In genomic region chr1:174008979-174009378, GRCh38 we compare ENCODE assay signal across 17 cellular contexts. TPM values are rescaled to one million over a fixed set of nuclear protein-coding genes. Genes with fewer than 3 reads are reported as not detected.
A peak's percentile ranks its signal among the peaks of the same experiment; 100 is the strongest.
DNase-seq lines count a peak whose midpoint lies in the region; ATAC-seq, FAIRE-seq and TF ChIP-seq lines count a peak whose summit lies in the region.
"Had no signal": no experiment of that assay in that cellular context is flagged by ENCODE, and none has a peak within 500 bp of the region (broad histone marks: within the 10 kb centered on the region; RNA-seq: fewer than 3 reads in every experiment).

No MANE protein-coding gene starts in this region.

- no peak overlapping the region for H2AK5ac ChIP-seq in H9 (ENCODE audit: insufficient read length, low read length)

- BruUV-seq in MCF 10A (replicated peaks; lab: Mats Ljungman, UMichigan): no TSS peak

- H2BK5ac ChIP-seq in H9 (ENCODE audit: insufficient read length, low read length): no peak overlapping the region

- H3K14ac ChIP-seq in H9 (ENCODE audit: insufficient read depth, low read length): no peak overlapping the region

- H3K4me2 ChIP-seq in H9 (ENCODE audit: insufficient read depth, insufficient read length, low read length): no peak overlapping the region
- H3K4me2 ChIP-seq: PC-9 had no signal

- no peak for FAIRE-seq in GM12891 (lab: Jason Lieb, UNC)
- FAIRE-seq: G401.6, GM18507 had no signal

- H2BK12ac ChIP-seq in H9 (ENCODE audit: insufficient read length, low read depth, low read length): no peak overlapping the region

- no peak overlapping the region for H2BK15ac ChIP-seq in H9 (ENCODE audit: low read depth, low read length)

- H3K23ac ChIP-seq in H9 (ENCODE audit: insufficient read length, low read depth, low read length): no peak overlapping the region

- H4K5ac ChIP-seq in H9 (ENCODE audit: insufficient read length, low read depth, low read length): no peak overlapping the region

- H3K4me1 ChIP-seq in psoas muscle (peaks cover 42% of the 10 kb centered on the region), H9 (ENCODE audit: insufficient read depth, low read length) (no peaks in the 10 kb centered on the region)

- H3K4me3 Mint-ChIP-seq in endothelial cell (ENCODE audit: unreplicated experiment): no peak overlapping the region
- no peak overlapping the region for H3K4me3 Mint-ChIP-seq in MCF 10A (ENCODE audit: unreplicated experiment)
- H3K4me3 Mint-ChIP-seq in H9: no peak overlapping the region
- H3K4me3 Mint-ChIP-seq: endodermal cell, T-cell had no signal

- TF ChIP-seq CTCF in endothelial cell (IDR thresholded peaks at IDR 0.05; ENCODE audit: unreplicated experiment) (no peak), psoas muscle (IDR thresholded peaks at IDR 0.05) (no peak), MCF 10A (IDR thresholded peaks at IDR 0.05; ENCODE audit: unreplicated experiment) (no peak), H9 (conservative IDR thresholded peaks at IDR 0.05) (no peak)

- H3K79me1 ChIP-seq in H9 (ENCODE audit: insufficient read depth, low read depth, low read length, poor library complexity, severe bottlenecking): peaks cover 11% of the 10 kb centered on the region

- peaks cover 8% of the 10 kb centered on the region for H3K4me1 Mint-ChIP-seq in endothelial cell (ENCODE audit: unreplicated experiment)
- H3K4me1 Mint-ChIP-seq in MCF 10A (ENCODE audit: insufficient read depth, unreplicated experiment): peaks cover 23% of the 10 kb centered on the region
- 0 out of 4 replicates have a peak, but pooled peaks cover 0 to 2% of the 10 kb centered on the region in 2 experiments for H3K4me1 Mint-ChIP-seq in H9
- H3K4me1 Mint-ChIP-seq: endodermal cell had no signal

- no peaks in the 10 kb centered on the region for H3K27me3 ChIP-seq in psoas muscle (ENCODE audit: insufficient read depth in 3 of 3, low read length in 2 of 3)
- no peaks in the 10 kb centered on the region for H3K27me3 ChIP-seq in H9 (ENCODE audit: insufficient read depth, low read length)
- H3K27me3 ChIP-seq: cardiac muscle cell had no signal

- no peak overlapping the region for H3K4me3 ChIP-seq in psoas muscle
- H3K4me3 ChIP-seq: cardiac muscle cell, PC-9 had no signal

- H3K9ac ChIP-seq in H9 (ENCODE audit: extremely low read depth, insufficient read length, low read length): no peak overlapping the region

- no peak overlapping the region for H3K56ac ChIP-seq in H9 (ENCODE audit: insufficient read length, low read depth, low read length)

- POLR2A ChIA-PET in MCF 10A (lab: Yijun Ruan, JAX): interaction anchor here (0.7 to 2.3 kb wide), 3 partner anchors 10 to 150 kb away, joined by 3 to 7 read pairs (median 4); partner anchors contain the start of gene RABGAP1L

- no peaks in the 10 kb centered on the region for H4K20me1 ChIP-seq in H9 (ENCODE audit: control insufficient read depth, insufficient read depth, insufficient read length)

- no peaks in the 10 kb centered on the region for H3K23me2 ChIP-seq in H9 (ENCODE audit: insufficient read length, low read depth, low read length, poor library complexity, severe bottlenecking)

- ATAC-seq in psoas muscle: peak in 1 of 4 donors; percentile 2
- ATAC-seq: T-cell had no signal

- H2AFZ ChIP-seq in H9 (ENCODE audit: low read length): no peak overlapping the region
- H2AFZ ChIP-seq: PC-9 had no signal

- H3K9me3 ChIP-seq in psoas muscle (no peaks in the 10 kb centered on the region), H9 (ENCODE audit: control insufficient read depth, low read depth, low read length) (no peaks in the 10 kb centered on the region)

- WGBS in psoas muscle, 3 donors: 64 to 97% (median 82%) methylated on average over 1 of the region's 1 CpG
- WGBS in H9 (ENCODE audit: extremely low coverage, insufficient read length, low lambda C conversion rate): no CpG with 5 or more reads among the region's 1 CpG

- DNase-seq in GM12891 (ENCODE audit: insufficient read length, low spot score) (no peak), NOMO-1 treated with DMSO at 0.1 percent for 48 hours (lab: John Stamatoyannopoulos, UW; ENCODE audit: unreplicated experiment) (peak; percentile 89), endothelial cell (ENCODE audit: low spot score) (no peak), psoas muscle (no peak), MCF 10A (ENCODE audit: unreplicated experiment) (no peak), foreskin melanocyte (no peak), H9 (no peak)
- DNase-seq: endodermal cell; GOT3; NCI-H1417; PC-9; stimulated activated CD4-positive, alpha-beta T cell treated with anti-CD3 and anti-CD28 coated beads, Interleukin-15, amount 100 ng/mL, for 24 hours; T-cell had no signal

- H3K18ac ChIP-seq in H9 (ENCODE audit: insufficient read length, low read depth, low read length): no peak overlapping the region

- no peak overlapping the region for H2BK120ac ChIP-seq in H9 (ENCODE audit: low read depth, low read length, poor library complexity, severe bottlenecking)

- H4K8ac ChIP-seq in H9 (replicated peaks; ENCODE audit: insufficient read length, low read depth, low read length): no peak overlapping the region

- peak overlapping the region; percentile 11 for H3K27ac Mint-ChIP-seq in endothelial cell (ENCODE audit: unreplicated experiment)
- H3K27ac Mint-ChIP-seq in MCF 10A (ENCODE audit: low read depth, unreplicated experiment): no peak overlapping the region
- no peak overlapping the region for H3K27ac Mint-ChIP-seq in H9
- H3K27ac Mint-ChIP-seq: endodermal cell, T-cell had no signal

- H3K9me3 Mint-ChIP-seq in endothelial cell (ENCODE audit: unreplicated experiment) (no peaks in the 10 kb centered on the region), MCF 10A (ENCODE audit: unreplicated experiment) (no peaks in the 10 kb centered on the region), H9 (no peaks in the 10 kb centered on the region)
- H3K9me3 Mint-ChIP-seq: endodermal cell had no signal

- CTCF ChIA-PET in MCF 10A (lab: Yijun Ruan, JAX): interaction anchor here (0.6 to 2.7 kb wide), 3 partner anchors 10 to 71 kb away, joined by 3 to 10 read pairs (median 3); no protein-coding TSS in a partner anchor

- TF ChIP-seq POLR2A in GM12891 (IDR thresholded peaks at IDR 0.05; ENCODE audit: low read depth, low read length): no peak

- peaks cover 8% of the 10 kb centered on the region for H3K79me2 ChIP-seq in H9 (ENCODE audit: insufficient read depth, low read length)

- peaks cover 14% of the 10 kb centered on the region for H3K36me3 Mint-ChIP-seq in endothelial cell (ENCODE audit: low read depth, unreplicated experiment)
- peaks cover 21% of the 10 kb centered on the region for H3K36me3 Mint-ChIP-seq in MCF 10A (ENCODE audit: insufficient read depth, unreplicated experiment)
- peaks cover 10 to 34% (median 10%) of the 10 kb centered on the region in 3 experiments; a peak in 6 of 7 replicates for H3K36me3 Mint-ChIP-seq in H9 (ENCODE audit: insufficient read depth in 1 of 3, low read depth in 3 of 3)

- H3T11ph ChIP-seq in H9 (ENCODE audit: low read length): no peak overlapping the region

- peak overlapping the region; percentile 64 for H3K27ac ChIP-seq in psoas muscle
- H3K27ac ChIP-seq in H9 (ENCODE audit: insufficient read length, low read depth, low read length): no peak overlapping the region
- H3K27ac ChIP-seq: C4-2B, cardiac muscle cell had no signal

- intact Hi-C loops in psoas muscle (cut with DNase I): no loop called here
- intact Hi-C loops in MCF 10A (cut with micrococcal nuclease): no loop called here

- no peak overlapping the region for H4K91ac ChIP-seq in H9 (ENCODE audit: insufficient read length, low read depth, low read length)

- no peak overlapping the region for H2BK20ac ChIP-seq in H9 (ENCODE audit: low read depth, low read length, poor library complexity, severe bottlenecking)

- H3K27me3 Mint-ChIP-seq in endothelial cell (ENCODE audit: unreplicated experiment) (peaks cover 3% of the 10 kb centered on the region), MCF 10A (ENCODE audit: insufficient read depth, unreplicated experiment) (no peaks in the 10 kb centered on the region), H9 (ENCODE audit: low read depth) (no peaks in the 10 kb centered on the region)
- H3K27me3 Mint-ChIP-seq: T-cell had no signal

- H3K4ac ChIP-seq in H9 (ENCODE audit: low read depth, low read length): no peak overlapping the region

- H3K36me3 ChIP-seq in psoas muscle (ENCODE audit: insufficient read depth in 1 of 2, low read depth in 1 of 2): peaks cover 0 to 8% of the 10 kb centered on the region in 2 donors
- H3K36me3 ChIP-seq: cardiac muscle cell had no signal

TF ChIP-seq in GM12891, 5 proteins besides CTCF, POLR2A, EP300 and RAD21:
- TF ChIP-seq SPI1 (IDR thresholded peaks at IDR 0.05; ENCODE audit: low read depth, low read length) (0 out of 2 replicates have a peak, but pooled peaks have one; percentile 11), POLR2AphosphoS5 (IDR thresholded peaks at IDR 0.05; ENCODE audit: low read depth, low read length) (no peak)

RNA-seq across cellular contexts. Expression of gene RC3H1, which starts 13.2 kb away (rescaled TPM):
- 1.7 TPM for polyA plus RNA-seq in GM12891 (2012; ENCODE audit: low read depth, missing spikeins)
- total RNA-seq in endothelial cell (ENCODE audit: unreplicated experiment): 56.7 TPM
- total RNA-seq in psoas muscle: 10 to 100 TPM; 21.8 to 39.1 (median 29.4) TPM
- 10 to 100 TPM in 1 of 3 donors, 1 to 10 TPM in 2; 2.9 to 23.0 (median 5.7) TPM for polyA plus RNA-seq in psoas muscle
- 25.7 and 26.9 TPM in 2 replicates for total RNA-seq in MCF 10A (2022)
- total RNA-seq in H9 (2021): 33.3 and 36.1 TPM in 2 replicates
